ENCODE assay signal across 8 cellular contexts in genomic region chr14:63632932-63633514, GRCh38. TPM values are rescaled to one million over a fixed set of nuclear protein-coding genes. Genes with fewer than 3 reads are reported as not detected.
DNase-seq lines count a peak whose midpoint lies in the region; ATAC-seq and TF ChIP-seq lines count a peak whose summit lies in the region.

No MANE protein-coding gene starts in this region.

- CTCF ChIA-PET in activated CD4-positive, alpha-beta T cell treated with anti-CD3 and anti-CD28 coated beads, Interleukin-2, amount 10 ng/mL, durations not matched to agents 7 days and 5 days (lab: Charles Lee), result interaction anchor here (1.4 to 2.9 kb wide), 3 partner anchors 9 to 137 kb away, joined by 4 to 11 read pairs (median 6); partner anchors contain the start of gene WDR89
- CTCF ChIA-PET in IMR-90 (lab: Yijun Ruan, JAX), result interaction anchor here (0.6 to 1.9 kb wide), 5 partner anchors 9 to 244 kb away, joined by 3 to 6 read pairs (median 4); partner anchors contain the start of gene WDR89

- no peaks in the 10 kb centered on the region for H3K9me1 ChIP-seq in IMR-90 (ENCODE audit: insufficient read depth, low read length)

- H3K4me1 ChIP-seq in IMR-90 (ENCODE audit: control insufficient read depth, insufficient read depth, low read length) (no peaks in the 10 kb centered on the region), left lung (no peaks in the 10 kb centered on the region)

- H4K20me1 ChIP-seq in IMR-90 (ENCODE audit: insufficient read depth, low read length), result peaks cover 7% of the 10 kb centered on the region; the same call in 1 of the 2 replicates

- no peak overlapping the region for H3K4me3 ChIP-seq in IMR-90 (ENCODE audit: insufficient read depth, low read depth, low read length)
- no peak overlapping the region for H3K4me3 ChIP-seq in WI38 (ENCODE audit: low read depth, low read length)
- H3K4me3 ChIP-seq in left lung, result no peak overlapping the region

- H3K79me1 ChIP-seq in IMR-90 (ENCODE audit: low read depth in 1 of 2, low read length in 2 of 2), result peaks cover 23 to 32% of the 10 kb centered on the region in 2 experiments

- no peak overlapping the region for H3K4me3 Mint-ChIP-seq in activated CD4-positive, alpha-beta T cell treated with anti-CD3 and anti-CD28 coated beads, Interleukin-2, amount 10 ng/mL, durations not matched to agents 7 days and 5 days

- intact Hi-C loops in IMR-90 (cut with micrococcal nuclease) (loop anchor here (5.0 kb wide), 1 partner anchor 669 kb away; no protein-coding TSS in a partner anchor), left lung (cut with DNase I) (no loop called here)

- no peak overlapping the region for H3K14ac ChIP-seq in IMR-90 (replicated peaks; ENCODE audit: low read depth, low read length)

- no peak for TF ChIP-seq POLR2A in IMR-90 (IDR thresholded peaks at IDR 0.05; ENCODE audit: low read depth, low read length)

- peak; percentile 26 for DNase-seq in activated CD4-positive, alpha-beta T cell treated with anti-CD3 and anti-CD28 coated beads, Interleukin-2, amount 10 ng/mL, durations not matched to agents 7 days and 5 days
- no peak for DNase-seq in activated CD4-positive, alpha-beta T cell treated with anti-CD3 and anti-CD28 coated beads for 48 hours
- DNase-seq in IMR-90 (peak; percentile 44), left lung (no peak), globus pallidus (ENCODE audit: low spot score) (no peak)
- DNase-seq in activated naive CD4-positive, alpha-beta T cell treated with Interleukin-2 at 50 U/mL for 16 hours, result no peak

- H3K27me3 Mint-ChIP-seq in activated CD4-positive, alpha-beta T cell treated with anti-CD3 and anti-CD28 coated beads, Interleukin-2, amount 10 ng/mL, durations not matched to agents 7 days and 5 days, result no peaks in the 10 kb centered on the region

- no peak overlapping the region for H3K23ac ChIP-seq in IMR-90 (ENCODE audit: low read depth, low read length)

- H3K36me3 ChIP-seq in IMR-90 (ENCODE audit: control insufficient read depth, insufficient read depth, low read length), result no peaks in the 10 kb centered on the region
- H3K36me3 ChIP-seq in left lung, result no peaks in the 10 kb centered on the region

- no peaks in the 10 kb centered on the region for H3K9me3 ChIP-seq in IMR-90 (ENCODE audit: control insufficient read depth, insufficient read depth, low read length)
- peaks cover 0 to 13% of the 10 kb centered on the region in 2 donors for H3K9me3 ChIP-seq in left lung

- ATAC-seq in IMR-90 (ENCODE audit: low read depth) (peak; percentile 74), left lung (peak; percentile 65), HG03521 (IDR thresholded peaks at IDR 0.05; ENCODE audit: unreplicated experiment) (no peak)

- H3K18ac ChIP-seq in IMR-90 (ENCODE audit: low read depth, low read length), result no peak overlapping the region

- H3K27ac Mint-ChIP-seq in activated CD4-positive, alpha-beta T cell treated with anti-CD3 and anti-CD28 coated beads, Interleukin-2, amount 10 ng/mL, durations not matched to agents 7 days and 5 days, result no peak overlapping the region

- in situ Hi-C loops in IMR-90 (cut with MboI; ENCODE audit: low sequenced_read_pairs), result no loop called here

- no TSS peak for BruUV-seq in IMR-90 (replicated peaks; lab: Mats Ljungman, UMichigan)

- H4K8ac ChIP-seq in IMR-90 (ENCODE audit: low read depth in 2 of 2, low read length in 2 of 2), result no peak overlapping the region

- no peak overlapping the region for H4K5ac ChIP-seq in IMR-90 (ENCODE audit: low read depth, low read length)

- peaks cover 24% of the 10 kb centered on the region for H3K9me3 Mint-ChIP-seq in activated CD4-positive, alpha-beta T cell treated with anti-CD3 and anti-CD28 coated beads, Interleukin-2, amount 10 ng/mL, durations not matched to agents 7 days and 5 days

- no peak overlapping the region for H2BK5ac ChIP-seq in IMR-90 (ENCODE audit: low read depth, low read length, poor library complexity, severe bottlenecking)

- H3K27ac ChIP-seq in IMR-90 (ENCODE audit: insufficient read depth, low read length), result no peak overlapping the region
- H3K27ac ChIP-seq in left lung, result no peak overlapping the region

- no peak overlapping the region for H3K4me2 ChIP-seq in IMR-90 (ENCODE audit: low read depth, low read length)

- dilution Hi-C loops in IMR-90 (cut with HindIII; ENCODE audit: low sequenced_read_pairs, unreplicated experiment), result no loop called here

- peaks cover 42% of the 10 kb centered on the region for H3K36me3 Mint-ChIP-seq in activated CD4-positive, alpha-beta T cell treated with anti-CD3 and anti-CD28 coated beads, Interleukin-2, amount 10 ng/mL, durations not matched to agents 7 days and 5 days (ENCODE audit: low read depth)

- H3K4ac ChIP-seq in IMR-90 (ENCODE audit: low read depth, low read length), result no peak overlapping the region

- H3K4me1 Mint-ChIP-seq in activated CD4-positive, alpha-beta T cell treated with anti-CD3 and anti-CD28 coated beads, Interleukin-2, amount 10 ng/mL, durations not matched to agents 7 days and 5 days, result peaks cover 29% of the 10 kb centered on the region

- no peak overlapping the region for H2BK120ac ChIP-seq in IMR-90 (ENCODE audit: low read depth, low read length)

- peak; percentile 70 for TF ChIP-seq CTCF in IMR-90 (conservative IDR thresholded peaks at IDR 0.05; ENCODE audit: low read depth, low read length)
- TF ChIP-seq CTCF in WI38 (IDR thresholded peaks at IDR 0.05; ENCODE audit: low read depth, low read length), result peak; percentile 13; the same call in 1 of the 2 replicates
- TF ChIP-seq CTCF in left lung (IDR thresholded peaks at IDR 0.05), result peak; percentile 46 to 52

- no peaks in the 10 kb centered on the region for H3K27me3 ChIP-seq in IMR-90 (ENCODE audit: control insufficient read depth, insufficient read depth, low read length)
- no peaks in the 10 kb centered on the region for H3K27me3 ChIP-seq in left lung

- no peak overlapping the region for H2AK9ac ChIP-seq in IMR-90 (replicated peaks; ENCODE audit: low read depth, low read length, poor library complexity)

- H2BK20ac ChIP-seq in IMR-90 (ENCODE audit: low read depth, low read length), result no peak overlapping the region

- H4K91ac ChIP-seq in IMR-90 (ENCODE audit: insufficient read depth, low read depth, low read length), result no peak overlapping the region

- H2BK15ac ChIP-seq in IMR-90 (ENCODE audit: low read depth, low read length), result no peak overlapping the region

- no peak overlapping the region; the same call in 1 of the 2 replicates for H2AK5ac ChIP-seq in IMR-90 (ENCODE audit: low read depth, low read length)

- H2AFZ ChIP-seq in IMR-90 (replicated peaks; ENCODE audit: low read length, poor library complexity), result no peak overlapping the region

- H3K56ac ChIP-seq in IMR-90 (ENCODE audit: extremely low read depth, insufficient read depth, low read length), result no peak overlapping the region

- no peak overlapping the region for H3K9ac ChIP-seq in IMR-90 (ENCODE audit: low read depth, low read length)

- peak; percentile 56 for TF ChIP-seq RAD21 in IMR-90 (IDR thresholded peaks at IDR 0.05; ENCODE audit: low read length)

- POLR2A ChIA-PET in activated CD4-positive, alpha-beta T cell treated with anti-CD3 and anti-CD28 coated beads, Interleukin-2, amount 10 ng/mL, durations not matched to agents 7 days and 5 days (lab: Charles Lee), result no interaction called here
- POLR2A ChIA-PET in IMR-90 (lab: Charles Lee; ENCODE audit: unreplicated experiment), result no interaction called here

TF ChIP-seq in IMR-90, 13 proteins besides CTCF, POLR2A, EP300 and RAD21:
- TF ChIP-seq SMC3 (IDR thresholded peaks at IDR 0.05; ENCODE audit: low read depth, low read length) (peak; percentile 60), NFE2L2 (IDR thresholded peaks at IDR 0.05; ENCODE audit: low read depth, low read length) (no peak)

RNA-seq across cellular contexts. Expression of gene WDR89, which starts 8.6 kb away (rescaled TPM):
- 10 to 100 TPM; 17.5 to 20.7 TPM for total RNA-seq in activated CD4-positive, alpha-beta T cell treated with anti-CD3 and anti-CD28 coated beads, Interleukin-2, amount 10 ng/mL, durations not matched to agents 7 days and 5 days
- total RNA-seq in IMR-90 (2012; rRNA removed) (10.2 and 22.5 TPM in 2 replicates), left lung (10 to 100 TPM; 10.9 to 13.4 TPM)
- polyA plus RNA-seq in IMR-90 (2012; rRNA removed), result 3.2 and 4.3 TPM in 2 replicates
- polyA plus RNA-seq in IMR-90 (2012; cell fraction: cytosol; rRNA removed), result 0.34 and 0.52 TPM in 2 replicates
- polyA plus RNA-seq in IMR-90 (2012; cell fraction: nucleus; rRNA removed; ENCODE audit: low replicate concordance), result 0.18 and 1.6 TPM in 2 replicates

Comparison
In these comparisons a context has a peak if more than half of its experiments do, and no peak if none do; other contexts are left out.
1. DNase-seq: peak in activated CD4-positive, alpha-beta T cell treated with anti-CD3 and anti-CD28 coated beads, Interleukin-2, amount 10 ng/mL, durations not matched to agents 7 days and 5 days (single experiment) and IMR-90 (single experiment); none in activated CD4-positive, alpha-beta T cell treated with anti-CD3 and anti-CD28 coated beads for 48 hours (single experiment), left lung (0 of 2), globus pallidus (single experiment) and activated naive CD4-positive, alpha-beta T cell treated with Interleukin-2 at 50 U/mL for 16 hours (single experiment).
2. CTCF ChIP-seq: peak in every context shown above with its lines; median percentile 70 in IMR-90; 49 in left lung; 13 in WI38.